13 cellular contexts compared by ENCODE assay signal in the genomic region with DNA sequence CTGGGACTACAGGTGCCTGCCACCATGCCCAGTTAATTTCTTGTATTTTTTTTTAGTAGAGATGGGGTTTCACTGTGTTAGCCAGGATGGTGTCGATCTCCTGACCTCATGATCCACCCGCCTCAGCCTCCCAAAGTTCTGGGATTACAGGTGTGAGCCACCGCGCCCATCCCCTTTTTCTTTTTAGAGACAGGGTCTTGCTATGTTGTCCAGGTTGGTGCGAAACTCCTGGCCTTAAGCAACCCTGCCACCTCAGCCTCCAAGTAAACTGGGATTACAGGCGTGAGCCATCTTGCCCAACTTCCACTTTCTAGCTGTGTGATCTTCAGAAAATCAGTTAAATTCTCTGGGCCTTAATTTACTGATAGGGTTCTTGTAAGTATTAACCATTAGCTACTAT. TPM values are rescaled to one million over a fixed set of nuclear protein-coding genes. Genes with fewer than 3 reads are reported as not detected.
DNase-seq lines count a peak whose midpoint lies in the region; ATAC-seq, FAIRE-seq and TF ChIP-seq lines count a peak whose summit lies in the region.
"Not testable (repeated sequence)": the region's sequence is repeated elsewhere in the genome, so short reads cannot be mapped to it uniquely, and the experiment has no call there.
"Had no signal": no experiment of that assay in that cellular context is flagged by ENCODE, and none has a peak within 500 bp of the region (broad histone marks: within the 10 kb centered on the region; RNA-seq: fewer than 3 reads in every experiment).

No MANE protein-coding gene starts in this region.

- CTCF ChIA-PET in CD8-positive, alpha-beta T cell (lab: Charles Lee) = interaction anchor here (0.9 to 6.5 kb wide), 4 partner anchors 28 to 272 kb away, joined by 3 to 65 read pairs (median 4); no protein-coding TSS in a partner anchor
- CTCF ChIA-PET in T-cell (lab: Charles Lee) = not testable (repeated sequence)
- CTCF ChIA-PET in activated CD8-positive, alpha-beta T cell treated with anti-CD3 and anti-CD28 coated beads for 36 hours (lab: Charles Lee) = interaction anchor here (0.6 to 2.7 kb wide), 7 partner anchors 9 to 519 kb away, joined by 3 to 12 read pairs (median 4); a partner anchor contains a TSS
- CTCF ChIA-PET in activated naive CD4-positive, alpha-beta T cell treated with anti-CD3 and anti-CD28 coated beads, Interleukin-2, amount 10 ng/mL, durations not matched to agents 7 days and 5 days (lab: Charles Lee) = interaction anchor here (1.2 kb wide), 1 partner anchor 146 kb away, joined by 3 read pairs; no protein-coding TSS in a partner anchor
- CTCF ChIA-PET in mammary epithelial cell (lab: Charles Lee; ENCODE audit: low non-redundant PET) = interaction anchor here (0.6 kb wide), 1 partner anchor 564 kb away, joined by 4 read pairs; no protein-coding TSS in a partner anchor

- not testable (repeated sequence) for H3K27ac Mint-ChIP-seq in CD8-positive, alpha-beta T cell; activated naive CD4-positive, alpha-beta T cell treated with anti-CD3 and anti-CD28 coated beads, Interleukin-2, amount 10 ng/mL, durations not matched to agents 7 days and 5 days
- peak overlapping the region; percentile 93 to 94 for H3K27ac Mint-ChIP-seq in T-cell
- H3K27ac Mint-ChIP-seq in activated CD8-positive, alpha-beta T cell treated with anti-CD3 and anti-CD28 coated beads for 36 hours = peak overlapping the region; percentile 99
- peak overlapping the region in 2 of 6 donors; percentile 42 to 60 for H3K27ac Mint-ChIP-seq in immature natural killer cell

- H3K4me3 ChIP-seq in CD8-positive, alpha-beta T cell (ENCODE audit: low read depth, low read length); mammary epithelial cell (replicated peaks in 1 of 3; ENCODE audit: insufficient read depth in 1 of 3, low read depth in 2 of 3, low read length in 3 of 3); rectal smooth muscle tissue (ENCODE audit: low read length): not testable (repeated sequence)

- H3K4me3 Mint-ChIP-seq in CD8-positive, alpha-beta T cell = peak overlapping the region; percentile 89
- H3K4me3 Mint-ChIP-seq in T-cell = peak overlapping the region; percentile 86 to 93 (median 93)
- peak overlapping the region; percentile 88 for H3K4me3 Mint-ChIP-seq in activated CD8-positive, alpha-beta T cell treated with anti-CD3 and anti-CD28 coated beads for 36 hours
- H3K4me3 Mint-ChIP-seq in activated naive CD4-positive, alpha-beta T cell treated with anti-CD3 and anti-CD28 coated beads, Interleukin-2, amount 10 ng/mL, durations not matched to agents 7 days and 5 days = peak overlapping the region; percentile 26
- peak overlapping the region in 4 of 5 donors; percentile 38 to 98 (median 78) for H3K4me3 Mint-ChIP-seq in immature natural killer cell

- not testable (repeated sequence) for ATAC-seq in CD8-positive, alpha-beta T cell; T-cell (replicated peaks in 1 of 4); activated CD8-positive, alpha-beta T cell treated with anti-CD3 and anti-CD28 coated beads for 36 hours

- H3K27me3 ChIP-seq in CD8-positive, alpha-beta T cell (ENCODE audit: insufficient read depth, low read length); mammary epithelial cell (ENCODE audit: insufficient read depth, low read length); rectal smooth muscle tissue (ENCODE audit: control insufficient read depth, insufficient read depth, low read length): not testable (repeated sequence)

- H3K9me3 Mint-ChIP-seq in CD8-positive, alpha-beta T cell; activated CD8-positive, alpha-beta T cell treated with anti-CD3 and anti-CD28 coated beads for 36 hours; immature natural killer cell: not testable (repeated sequence)
- H3K9me3 Mint-ChIP-seq in T-cell = peaks cover 0 to 11% (median 6%) of the 10 kb centered on the region in 3 donors
- peaks cover 11% of the 10 kb centered on the region for H3K9me3 Mint-ChIP-seq in activated naive CD4-positive, alpha-beta T cell treated with anti-CD3 and anti-CD28 coated beads, Interleukin-2, amount 10 ng/mL, durations not matched to agents 7 days and 5 days

- FAIRE-seq in urothelium cell line (lab: Jason Lieb, UNC) = peak; percentile 35

- H3K4me1 ChIP-seq in CD8-positive, alpha-beta T cell (ENCODE audit: insufficient read depth, low read length) = peaks cover 30% of the 10 kb centered on the region
- H3K4me1 ChIP-seq in mammary epithelial cell (ENCODE audit: insufficient read depth, low read length) = peaks cover 22% of the 10 kb centered on the region
- H3K4me1 ChIP-seq in rectal smooth muscle tissue (ENCODE audit: control insufficient read depth, insufficient read depth, low read length) = not testable (repeated sequence)

- not testable (repeated sequence) for DNase-seq in CD8-positive, alpha-beta T cell; T-cell; activated CD8-positive, alpha-beta T cell treated with anti-CD3 and anti-CD28 coated beads for 36 hours; activated naive CD4-positive, alpha-beta T cell treated with anti-CD3 and anti-CD28 coated beads, Interleukin-2, amount 10 ng/mL, durations not matched to agents 7 days and 5 days; mammary epithelial cell; immature natural killer cell; urothelium cell line (ENCODE audit: low spot score)

- POLR2A ChIA-PET in CD8-positive, alpha-beta T cell (lab: Charles Lee) = interaction anchor here (4.2 kb wide), 1 partner anchor 46 kb away, joined by 29 read pairs; a partner anchor contains a TSS
- POLR2A ChIA-PET in T-cell (lab: Charles Lee) = interaction anchor here in 1 of 2 donors (0.7 kb wide), 1 partner anchor 46 kb away, joined by 9 read pairs; no protein-coding TSS in a partner anchor
- POLR2A ChIA-PET in activated CD8-positive, alpha-beta T cell treated with anti-CD3 and anti-CD28 coated beads for 36 hours (lab: Charles Lee) = interaction anchor here (0.6 to 1.3 kb wide), 3 partner anchors 25 to 143 kb away, joined by 3 read pairs; a partner anchor contains a TSS

- dilution Hi-C loops in mammary epithelial cell (cut with HindIII; ENCODE audit: low sequenced_read_pairs) = loop anchor here (5.0 kb wide), 2 partner anchors 45 to 50 kb away; no protein-coding TSS in a partner anchor

- H3K36me3 ChIP-seq in CD8-positive, alpha-beta T cell (ENCODE audit: insufficient read depth, low read length); mammary epithelial cell (ENCODE audit: insufficient read depth, low read length); rectal smooth muscle tissue (ENCODE audit: control insufficient read depth, insufficient read depth, low read length): not testable (repeated sequence)

- intact Hi-C loops in CD8-positive, alpha-beta T cell (cut with DNase I, micrococcal nuclease) = loop anchor here in 1 of 2 experiments (5.0 kb wide), 2 partner anchors 75 to 285 kb away; a partner anchor contains a TSS
- intact Hi-C loops in activated CD8-positive, alpha-beta T cell treated with anti-CD3 and anti-CD28 coated beads for 36 hours (cut with micrococcal nuclease) = loop anchor here (5.0 kb wide), 1 partner anchor 40 kb away; no protein-coding TSS in a partner anchor
- intact Hi-C loops in mammary epithelial cell (cut with micrococcal nuclease) = not testable (repeated sequence)

- H3K4me2 ChIP-seq in mammary epithelial cell (ENCODE audit: insufficient read depth, low read depth, low read length) = peak overlapping the region; percentile 82

- H3K4me1 Mint-ChIP-seq in CD8-positive, alpha-beta T cell (ENCODE audit: low read depth) = peaks cover 47% of the 10 kb centered on the region
- H3K4me1 Mint-ChIP-seq in T-cell (peaks cover 42 to 51% (median 50%) of the 10 kb centered on the region in 3 donors), immature natural killer cell (peaks cover 44 to 48% of the 10 kb centered on the region in 2 donors)
- H3K4me1 Mint-ChIP-seq in activated CD8-positive, alpha-beta T cell treated with anti-CD3 and anti-CD28 coated beads for 36 hours (ENCODE audit: low read depth) = peaks cover 43% of the 10 kb centered on the region
- H3K4me1 Mint-ChIP-seq in activated naive CD4-positive, alpha-beta T cell treated with anti-CD3 and anti-CD28 coated beads, Interleukin-2, amount 10 ng/mL, durations not matched to agents 7 days and 5 days = peaks cover 45% of the 10 kb centered on the region

- not testable (repeated sequence) for H3K27me3 Mint-ChIP-seq in CD8-positive, alpha-beta T cell (ENCODE audit: low read depth); T-cell; activated CD8-positive, alpha-beta T cell treated with anti-CD3 and anti-CD28 coated beads for 36 hours; activated naive CD4-positive, alpha-beta T cell treated with anti-CD3 and anti-CD28 coated beads, Interleukin-2, amount 10 ng/mL, durations not matched to agents 7 days and 5 days
- H3K27me3 Mint-ChIP-seq in immature natural killer cell (ENCODE audit: low read depth in 3 of 3) = peaks cover 3 to 11% (median 4%) of the 10 kb centered on the region in 3 donors

- not testable (repeated sequence) for H3K27ac ChIP-seq in CD8-positive, alpha-beta T cell (ENCODE audit: low read depth, low read length); mammary epithelial cell (ENCODE audit: insufficient read depth, low read depth, low read length)
- H3K27ac ChIP-seq in rectal smooth muscle tissue (ENCODE audit: low read depth, low read length) = peak overlapping the region; percentile 97

- H4K20me1 ChIP-seq in mammary epithelial cell (ENCODE audit: insufficient read depth, low read length) = not testable (repeated sequence)

- 98% methylated on average over 4 of the region's 6 CpGs for WGBS in mammary epithelial cell (ENCODE audit: low coverage, missing lambda C conversion rate)

- H3K9ac ChIP-seq in mammary epithelial cell (ENCODE audit: insufficient read depth, low read length); rectal smooth muscle tissue (ENCODE audit: low read length): not testable (repeated sequence)

- BruUV-seq in mammary epithelial cell (replicated peaks; lab: Mats Ljungman, UMichigan) = not testable (repeated sequence)

- not testable (repeated sequence) for H2AFZ ChIP-seq in mammary epithelial cell (ENCODE audit: low read depth, low read length)

- TF ChIP-seq CTCF in CD8-positive, alpha-beta T cell (IDR thresholded peaks at IDR 0.05); activated CD8-positive, alpha-beta T cell treated with anti-CD3 and anti-CD28 coated beads for 36 hours (IDR thresholded peaks at IDR 0.05); mammary epithelial cell (conservative IDR thresholded peaks at IDR 0.05 in 1 of 2, IDR thresholded peaks at IDR 0.05 in 1 of 2; ENCODE audit: extremely low read depth in 1 of 2, insufficient read depth in 1 of 2, low read depth in 1 of 2, low read length in 2 of 2): not testable (repeated sequence)

- H3K9me3 ChIP-seq in CD8-positive, alpha-beta T cell (ENCODE audit: low read length); mammary epithelial cell (replicated peaks; ENCODE audit: insufficient read depth, low read length): not testable (repeated sequence)

- H3K79me2 ChIP-seq in mammary epithelial cell (ENCODE audit: insufficient read depth, low read length) = peaks cover 27% of the 10 kb centered on the region

- peaks cover 13% of the 10 kb centered on the region for H3K36me3 Mint-ChIP-seq in CD8-positive, alpha-beta T cell
- peaks cover 27% of the 10 kb centered on the region for H3K36me3 Mint-ChIP-seq in T-cell
- peaks cover 38% of the 10 kb centered on the region for H3K36me3 Mint-ChIP-seq in activated CD8-positive, alpha-beta T cell treated with anti-CD3 and anti-CD28 coated beads for 36 hours (ENCODE audit: low read depth)
- peaks cover 32% of the 10 kb centered on the region for H3K36me3 Mint-ChIP-seq in activated naive CD4-positive, alpha-beta T cell treated with anti-CD3 and anti-CD28 coated beads, Interleukin-2, amount 10 ng/mL, durations not matched to agents 7 days and 5 days
- peaks cover 0 to 14% (median 12%) of the 10 kb centered on the region in 3 donors for H3K36me3 Mint-ChIP-seq in immature natural killer cell

- in situ Hi-C loops in mammary epithelial cell (cut with MboI; ENCODE audit: low sequenced_read_pairs in 2 of 2) = not testable (repeated sequence)

RNA-seq across cellular contexts. Expression of a gene that starts 2.1 kb away (rescaled TPM):
- total RNA-seq in CD8-positive, alpha-beta T cell = 10 to 100 TPM; 16.0 to 16.7 TPM
- total RNA-seq in T-cell = 10 to 100 TPM; 11.8 to 14.7 (median 12.9) TPM
- 1 to 10 TPM; 4.9 to 6.3 TPM for total RNA-seq in activated CD8-positive, alpha-beta T cell treated with anti-CD3 and anti-CD28 coated beads for 36 hours
- total RNA-seq in mammary epithelial cell = 10 to 100 TPM in 1 of 2 donors, 1 to 10 TPM in 1; 9.6 to 18.7 TPM
- polyA plus RNA-seq in mammary epithelial cell = 15.0 TPM
- polyA minus RNA-seq in mammary epithelial cell = 2.2 TPM
- polyA plus RNA-seq in immature natural killer cell = 10 to 100 TPM; 31.1 to 59.1 (median 39.4) TPM

RNA-seq across cellular contexts. Expression of a gene that starts 8.2 kb away (rescaled TPM):
- not detected for total RNA-seq in CD8-positive, alpha-beta T cell
- total RNA-seq in T-cell (under 1 TPM in 1 of 5 donors, not detected in 4; 0.09 TPM), mammary epithelial cell (1 to 10 TPM in 1 of 2 donors, under 1 TPM in 1; 0.89 to 2.2 TPM)
- total RNA-seq in activated CD8-positive, alpha-beta T cell treated with anti-CD3 and anti-CD28 coated beads for 36 hours = not detected
- polyA plus RNA-seq in mammary epithelial cell (0.42 TPM), immature natural killer cell (under 1 TPM in 1 of 3 donors, not detected in 2; 0.37 TPM)
- not detected for polyA minus RNA-seq in mammary epithelial cell
- total RNA-seq: A673, G401, HFFc6, RPMI7951 had no signal
- polyA plus RNA-seq: CD14-positive monocyte had no signal

RNA-seq across cellular contexts. Expression of a gene that starts 24.7 kb away (rescaled TPM):
- total RNA-seq in CD8-positive, alpha-beta T cell = 1 to 10 TPM in 1 of 2 experiments, under 1 TPM in 1; 0.81 to 1.1 TPM
- 1 to 10 TPM in 4 of 5 donors, under 1 TPM in 1; 0.55 to 1.6 (median 1.2) TPM for total RNA-seq in T-cell
- total RNA-seq in activated CD8-positive, alpha-beta T cell treated with anti-CD3 and anti-CD28 coated beads for 36 hours = 1 to 10 TPM; 1.8 to 2.2 TPM
- 1 to 10 TPM in 1 of 2 donors, under 1 TPM in 1; 0.33 to 2.5 TPM for total RNA-seq in mammary epithelial cell
- polyA plus RNA-seq in mammary epithelial cell = 0.41 TPM
- polyA minus RNA-seq in mammary epithelial cell = not detected
- 10 to 100 TPM in 1 of 3 donors, 1 to 10 TPM in 2; 9.4 to 20.3 (median 9.8) TPM for polyA plus RNA-seq in immature natural killer cell
- total RNA-seq: G401, HFFc6 had no signal

RNA-seq across cellular contexts. Expression of a gene that starts 30.0 kb away (rescaled TPM):
- total RNA-seq in CD8-positive, alpha-beta T cell = 1 to 10 TPM; 2.0 to 2.3 TPM
- total RNA-seq in T-cell (1 to 10 TPM in 4 of 5 donors, under 1 TPM in 1; 0.23 to 2.7 (median 1.9) TPM), mammary epithelial cell (10 to 100 TPM in 1 of 2 donors, 1 to 10 TPM in 1; 3.4 to 17.0 TPM)
- total RNA-seq in activated CD8-positive, alpha-beta T cell treated with anti-CD3 and anti-CD28 coated beads for 36 hours = 1 to 10 TPM; 1.2 to 1.3 TPM
- polyA plus RNA-seq in mammary epithelial cell (10.9 TPM), immature natural killer cell (10 to 100 TPM in 1 of 3 donors, 1 to 10 TPM in 2; 3.0 to 12.9 (median 3.5) TPM)
- polyA minus RNA-seq in mammary epithelial cell = 3.8 TPM
- total RNA-seq: G401 had no signal

RNA-seq across cellular contexts. Expression of a gene that starts 45.4 kb away (rescaled TPM):
- total RNA-seq in CD8-positive, alpha-beta T cell = not detected
- total RNA-seq in T-cell (not detected), mammary epithelial cell (not detected)
- total RNA-seq in activated CD8-positive, alpha-beta T cell treated with anti-CD3 and anti-CD28 coated beads for 36 hours = not detected
- polyA plus RNA-seq in mammary epithelial cell (not detected), immature natural killer cell (under 1 TPM in 1 of 3 donors, not detected in 2; 0.19 TPM)
- polyA minus RNA-seq in mammary epithelial cell = not detected
- total RNA-seq: A673, G401, HFFc6, RPMI7951 had no signal
- polyA plus RNA-seq: CD14-positive monocyte had no signal

Comparison
In these comparisons a context has a peak if more than half of its experiments do, and no peak if none do; other contexts are left out.
1. H3K4me3 Mint-ChIP-seq: peak in every context shown above with its lines; median percentile 93 in T-cell; 89 in CD8-positive, alpha-beta T cell; 88 in activated CD8-positive, alpha-beta T cell treated with anti-CD3 and anti-CD28 coated beads for 36 hours; 78 in immature natural killer cell; 26 in activated naive CD4-positive, alpha-beta T cell treated with anti-CD3 and anti-CD28 coated beads, Interleukin-2, amount 10 ng/mL, durations not matched to agents 7 days and 5 days.